ENCODE assay signal across 1 cellular context in genomic region chr2:72150157-72150960, GRCh38.
TF ChIP-seq lines count a peak whose summit lies in the region.

No MANE protein-coding gene starts in this region.

TF ChIP-seq in K562, 482 proteins besides CTCF, POLR2A, EP300 and RAD21 (continued from another document):
- TF ChIP-seq MBD1 (CRISPR knock-in tag; IDR thresholded peaks at IDR 0.05) (peak; percentile 50; the same call in 1 of the 2 replicates), ZNF232 (CRISPR knock-in tag; IDR thresholded peaks at IDR 0.05) (no peak), SMC3 (conservative IDR thresholded peaks at IDR 0.05; ENCODE audit: insufficient read depth, low read depth, low read length) (peak; percentile 83)
